23 cellular contexts compared by ENCODE assay signal in genomic region chr2:505931-506330, GRCh38.
DNase-seq lines count a peak whose midpoint lies in the region; ATAC-seq and TF ChIP-seq lines count a peak whose summit lies in the region.
"Had no signal": no experiment of that assay in that cellular context is flagged by ENCODE, and none has a peak within 500 bp of the region (broad histone marks: within the 10 kb centered on the region; RNA-seq: fewer than 3 reads in every experiment).

No MANE protein-coding gene starts in this region.

- H3K36me3 Mint-ChIP-seq in GM23338 (ENCODE audit: low read depth) (no peaks in the 10 kb centered on the region), osteocyte (ENCODE audit: unreplicated experiment) (no peaks in the 10 kb centered on the region)
- H3K36me3 Mint-ChIP-seq: CD8-positive, alpha-beta T cell had no signal

- in situ Hi-C loops in gastrocnemius medialis (cut with MboI; ENCODE audit: low sequenced_read_pairs in 4 of 4) = no loop called here

- 0 out of 3 replicates have a peak, but pooled peaks cover 3% of the 10 kb centered on the region for H3K9me3 Mint-ChIP-seq in GM23338
- H3K9me3 Mint-ChIP-seq in osteocyte (ENCODE audit: unreplicated experiment) = peaks cover 3% of the 10 kb centered on the region
- H3K9me3 Mint-ChIP-seq: CD8-positive, alpha-beta T cell had no signal

- TF ChIP-seq POLR2A in gastrocnemius medialis (IDR thresholded peaks at IDR 0.05) = no peak

- H3K27ac Mint-ChIP-seq in GM23338 (no peak overlapping the region), osteocyte (ENCODE audit: unreplicated experiment) (peak overlapping the region; percentile 13)
- H3K27ac Mint-ChIP-seq: CD8-positive, alpha-beta T cell had no signal

- no peaks in the 10 kb centered on the region for H3F3A ChIP-seq in GM23338 (replicated peaks; ENCODE audit: low read depth)

- H3K79me2 ChIP-seq in GM23338 (replicated peaks; ENCODE audit: insufficient read depth) = no peaks in the 10 kb centered on the region

- no peak overlapping the region for H3K4me3 ChIP-seq in GM23338
- H3K4me3 ChIP-seq in gastrocnemius medialis = no peak overlapping the region
- H3K4me3 ChIP-seq: BLaER1 treated with 17β-estradiol and CSF1 and Interleukin-3, amounts not matched to agents 10 nM and 100 nM; GM12878; PC-9 had no signal

- H3K27ac ChIP-seq in GM23338 (ENCODE audit: low read depth) = no peak overlapping the region
- no peak overlapping the region for H3K27ac ChIP-seq in gastrocnemius medialis
- H3K27ac ChIP-seq: 22Rv1; BLaER1 treated with 17β-estradiol and CSF1 and Interleukin-3, amounts not matched to agents 10 nM and 100 nM; PC-9 had no signal

- H3K9me3 ChIP-seq in gastrocnemius medialis = no peaks in the 10 kb centered on the region

- no peak overlapping the region for H3K4me3 Mint-ChIP-seq in GM23338
- H3K4me3 Mint-ChIP-seq in osteocyte (ENCODE audit: unreplicated experiment) = peak overlapping the region; percentile 7
- H3K4me3 Mint-ChIP-seq: CD8-positive, alpha-beta T cell had no signal

- H3K36me3 ChIP-seq in GM23338 (ENCODE audit: insufficient read depth) = no peaks in the 10 kb centered on the region
- no peaks in the 10 kb centered on the region for H3K36me3 ChIP-seq in gastrocnemius medialis
- H3K36me3 ChIP-seq: BLaER1 treated with 17β-estradiol and CSF1 and Interleukin-3, amounts not matched to agents 10 nM and 100 nM had no signal

- H4K20me1 ChIP-seq in GM23338 (replicated peaks; ENCODE audit: insufficient read depth) = no peaks in the 10 kb centered on the region
- H4K20me1 ChIP-seq: BLaER1 treated with 17β-estradiol and CSF1 and Interleukin-3, amounts not matched to agents 10 nM and 100 nM had no signal

- TF ChIP-seq CTCF in GM23338 (conservative IDR thresholded peaks at IDR 0.05; ENCODE audit: low read depth in 2 of 2) = no peak
- TF ChIP-seq CTCF in osteocyte (IDR thresholded peaks at IDR 0.05) = no peak
- no peak for TF ChIP-seq CTCF in gastrocnemius medialis (IDR thresholded peaks at IDR 0.05 in 4 of 5, conservative IDR thresholded peaks at IDR 0.05 in 1 of 5)

- peaks cover 5% of the 10 kb centered on the region for H3K27me3 Mint-ChIP-seq in GM23338 (ENCODE audit: insufficient read depth, low read depth, poor library complexity)
- peaks cover 20% of the 10 kb centered on the region for H3K27me3 Mint-ChIP-seq in osteocyte (ENCODE audit: unreplicated experiment)

- ATAC-seq in GM23338 = peak; percentile 94
- no peak for ATAC-seq in gastrocnemius medialis
- ATAC-seq: CD8-positive, alpha-beta T cell; GM12878 had no signal

- H3K9me2 ChIP-seq in GM23338 (ENCODE audit: insufficient read depth) = no peaks in the 10 kb centered on the region

- no peak overlapping the region for H3K4me2 ChIP-seq in GM23338
- H3K4me2 ChIP-seq: BLaER1 treated with 17β-estradiol and CSF1 and Interleukin-3, amounts not matched to agents 10 nM and 100 nM; PC-9 had no signal

- intact Hi-C loops in gastrocnemius medialis (cut with DNase I; ENCODE audit: low total_unique reads) = no loop called here

- DNase-seq in GM23338 (ENCODE audit: low spot score) (peak; percentile 14), ecto neural progenitor cell (ENCODE audit: low spot score) (peak; percentile 56), islet precursor cell (peak; percentile 35), osteocyte (ENCODE audit: extremely low spot score, unreplicated experiment) (peak; percentile 72), gastrocnemius medialis (no peak), CD1c-positive myeloid dendritic cell (ENCODE audit: extremely low spot score) (no peak)
- no peak for DNase-seq in stimulated activated CD4-positive, alpha-beta T cell treated with anti-CD3 and anti-CD28 coated beads, Interleukin-1b, Interleukin-23, amount 100 ng/mL, for 48 hours
- no peak for DNase-seq in stimulated activated CD4-positive, alpha-beta T cell treated with anti-CD3 and anti-CD28 coated beads, Interleukin-12 subunit alpha, Interleukin-12 subunit beta, amount 100 ng/mL, for 4 hours
- DNase-seq: CD8-positive, alpha-beta T cell; DND-41; HCEC 1CT; KBM-7; NCI-H1092 treated with DMSO at 0.1 percent for 48 hours; NCI-H146; NCI-H2029 treated with DMSO at 0.1 percent for 48 hours; NCI-H2171; NCI-H526; PC-9; RPMI8226; SIG-M5 had no signal

- H2AFZ ChIP-seq in GM23338 = no peak overlapping the region
- H2AFZ ChIP-seq: PC-9 had no signal

- no peaks in the 10 kb centered on the region for H3K4me1 ChIP-seq in GM23338 (ENCODE audit: insufficient read depth)
- H3K4me1 ChIP-seq in gastrocnemius medialis = no peaks in the 10 kb centered on the region
- H3K4me1 ChIP-seq: BLaER1 treated with 17β-estradiol and CSF1 and Interleukin-3, amounts not matched to agents 10 nM and 100 nM had no signal

- H3K4me1 Mint-ChIP-seq in GM23338 (peaks cover 17% of the 10 kb centered on the region), osteocyte (ENCODE audit: unreplicated experiment) (peaks cover 19% of the 10 kb centered on the region)

- H3K27me3 ChIP-seq in GM23338 (ENCODE audit: insufficient read depth) (no peaks in the 10 kb centered on the region), gastrocnemius medialis (no peaks in the 10 kb centered on the region)
- H3K27me3 ChIP-seq: BLaER1 treated with 17β-estradiol and CSF1 and Interleukin-3, amounts not matched to agents 10 nM and 100 nM had no signal

TF ChIP-seq in GM23338, 12 proteins besides CTCF, POLR2A, EP300 and RAD21 (continues in another document):
- TF ChIP-seq CREB1 (CRISPR knock-in tag; IDR thresholded peaks at IDR 0.05; ENCODE audit: low read depth) = no peak
- no peak for TF ChIP-seq EZH2 (IDR thresholded peaks at IDR 0.05; ENCODE audit: low read depth, unreplicated experiment)
- TF ChIP-seq ZNF331 (CRISPR knock-in tag; IDR thresholded peaks at IDR 0.05; ENCODE audit: low read depth) = no peak
- no peak for TF ChIP-seq ZNF462 (CRISPR knock-in tag; IDR thresholded peaks at IDR 0.05)
- no peak for TF ChIP-seq STAT1 (IDR thresholded peaks at IDR 0.05; ENCODE audit: unreplicated experiment)
- TF ChIP-seq EZH2phosphoT487 (IDR thresholded peaks at IDR 0.05; ENCODE audit: unreplicated experiment) = no peak

Comparison
In these comparisons a context has a peak if more than half of its experiments do, and no peak if none do; other contexts are left out.
1. DNase-seq: peak in GM23338 (single experiment), ecto neural progenitor cell (single experiment), islet precursor cell (single experiment) and osteocyte (single experiment); none in gastrocnemius medialis (0 of 2), stimulated activated CD4-positive, alpha-beta T cell treated with anti-CD3 and anti-CD28 coated beads, Interleukin-1b, Interleukin-23, amount 100 ng/mL, for 48 hours (single experiment), stimulated activated CD4-positive, alpha-beta T cell treated with anti-CD3 and anti-CD28 coated beads, Interleukin-12 subunit alpha, Interleukin-12 subunit beta, amount 100 ng/mL, for 4 hours (single experiment) and CD1c-positive myeloid dendritic cell (single experiment).